Comparison of ENCODE assay signal across 15 cellular contexts in genomic region chr15:94671845-94672524, GRCh38.
DNase-seq lines count a peak whose midpoint lies in the region; ATAC-seq, FAIRE-seq and TF ChIP-seq lines count a peak whose summit lies in the region.
"Had no signal": no experiment of that assay in that cellular context is flagged by ENCODE, and none has a peak within 500 bp of the region (broad histone marks: within the 10 kb centered on the region; RNA-seq: fewer than 3 reads in every experiment).

No MANE protein-coding gene starts in this region.

- peak overlapping the region; percentile 10 for H3K4me2 ChIP-seq in fibroblast of lung (ENCODE audit: extremely low read depth, insufficient read depth, low read length)
- H3K4me2 ChIP-seq: BLaER1 treated with 17β-estradiol and CSF1 and Interleukin-3, amounts not matched to agents 10 nM and 100 nM had no signal

- no peak for FAIRE-seq in pancreas (lab: Jason Lieb, UNC)
- FAIRE-seq: frontal cortex, GM18507 had no signal

- WGBS in pancreas, 2 donors = 26 to 37% methylated on average over 8 of the region's 8 CpGs

- peaks cover 48% of the 10 kb centered on the region for H3K4me1 Mint-ChIP-seq in nephron progenitor cell
- H3K4me1 Mint-ChIP-seq: activated naive CD4-positive, alpha-beta T cell treated with anti-CD3 and anti-CD28 coated beads, Interleukin-2, amount 50 U/mL, for 24 hours had no signal

- no peak overlapping the region for H3K27ac Mint-ChIP-seq in nephron progenitor cell
- H3K27ac Mint-ChIP-seq: activated naive CD4-positive, alpha-beta T cell treated with anti-CD3 and anti-CD28 coated beads, Interleukin-2, amount 50 U/mL, for 24 hours had no signal

- H3K9me3 ChIP-seq in fibroblast of lung (ENCODE audit: control insufficient read depth, insufficient read depth, low read depth, low read length) (no peaks in the 10 kb centered on the region), pancreas (no peaks in the 10 kb centered on the region)
- H3K9me3 ChIP-seq: BLaER1 treated with 17β-estradiol and CSF1 and Interleukin-3, amounts not matched to agents 10 nM and 100 nM had no signal

- no peaks in the 10 kb centered on the region for H3K27me3 ChIP-seq in fibroblast of lung (ENCODE audit: control insufficient read depth, insufficient read depth, low read length)
- no peaks in the 10 kb centered on the region for H3K27me3 ChIP-seq in pancreas

- peak overlapping the region; percentile 47 for H2AFZ ChIP-seq in fibroblast of lung (ENCODE audit: low read length)

- H3K4me1 ChIP-seq in fibroblast of lung (ENCODE audit: control insufficient read depth, extremely low read depth, insufficient read depth, low read length) = peaks cover 2% of the 10 kb centered on the region
- H3K4me1 ChIP-seq in pancreas = no peaks in the 10 kb centered on the region

- H3K36me3 Mint-ChIP-seq in nephron progenitor cell (ENCODE audit: low read depth) = no peaks in the 10 kb centered on the region
- H3K36me3 Mint-ChIP-seq: activated naive CD4-positive, alpha-beta T cell treated with anti-CD3 and anti-CD28 coated beads, Interleukin-2, amount 50 U/mL, for 24 hours had no signal

- peak in 1 of 2 donors; percentile 30 for TF ChIP-seq CTCF in fibroblast of lung (conservative IDR thresholded peaks at IDR 0.05 in 1 of 2, IDR thresholded peaks at IDR 0.05 in 1 of 2; ENCODE audit: low read depth in 1 of 2, low read length in 2 of 2)
- no peak for TF ChIP-seq CTCF in nephron progenitor cell (IDR thresholded peaks at IDR 0.05)
- no peak for TF ChIP-seq CTCF in pancreas (IDR thresholded peaks at IDR 0.05)

- H3K4me3 ChIP-seq in fibroblast of lung (replicated peaks in 1 of 4; ENCODE audit: control extremely low read depth in 1 of 4, insufficient read depth in 1 of 4, low read depth in 3 of 4, low read length in 4 of 4) (peak overlapping the region in 2 of 4 experiments; percentile 28 to 31), pancreas (no peak overlapping the region)
- H3K4me3 ChIP-seq: BLaER1 treated with 17β-estradiol and CSF1 and Interleukin-3, amounts not matched to agents 10 nM and 100 nM; skin epidermis had no signal

- H3K27ac ChIP-seq in fibroblast of lung (ENCODE audit: insufficient read depth, low read length) = no peak overlapping the region
- peak overlapping the region in 1 of 4 donors; percentile 37 for H3K27ac ChIP-seq in pancreas
- H3K27ac ChIP-seq: BLaER1 treated with 17β-estradiol and CSF1 and Interleukin-3, amounts not matched to agents 10 nM and 100 nM had no signal

- H3K79me2 ChIP-seq in fibroblast of lung (ENCODE audit: control insufficient read depth, insufficient read depth, low read length) = no peaks in the 10 kb centered on the region

- H3K27me3 Mint-ChIP-seq in nephron progenitor cell (ENCODE audit: low read depth, poor library complexity) = peaks cover 21% of the 10 kb centered on the region

- intact Hi-C loops in pancreas (cut with DNase I) = no loop called here

- peak; percentile 18 for DNase-seq in AG08396 (ENCODE audit: low spot score)
- peak; percentile 82 to 92 for DNase-seq in NCI-H524 (lab: John Stamatoyannopoulos, UW)
- peak; percentile 57 to 83 for DNase-seq in fibroblast of lung (ENCODE audit: low read depth in 2 of 2)
- peak; percentile 22 for DNase-seq in nephron progenitor cell
- no peak for DNase-seq in NCI-H2081 treated with DMSO at 0.1 percent for 48 hours (lab: John Stamatoyannopoulos, UW)
- DNase-seq in activated CD4-positive, alpha-beta T cell treated with anti-CD3 and anti-CD28 coated beads for 48 hours = no peak
- DNase-seq in pancreas = no peak
- DNase-seq: MM.1S, T-helper 9 cell had no signal

- H3K9ac ChIP-seq in fibroblast of lung (ENCODE audit: insufficient read depth, low read length) = no peak overlapping the region
- H3K9ac ChIP-seq: BLaER1 treated with 17β-estradiol and CSF1 and Interleukin-3, amounts not matched to agents 10 nM and 100 nM had no signal

- no peaks in the 10 kb centered on the region for H3K36me3 ChIP-seq in fibroblast of lung (ENCODE audit: control insufficient read depth, insufficient read depth, low read length)
- no peaks in the 10 kb centered on the region for H3K36me3 ChIP-seq in pancreas
- H3K36me3 ChIP-seq: BLaER1 treated with 17β-estradiol and CSF1 and Interleukin-3, amounts not matched to agents 10 nM and 100 nM had no signal

- ATAC-seq in HG02885 (IDR thresholded peaks at IDR 0.05; ENCODE audit: poor library complexity, unreplicated experiment) (no peak), pancreas (no peak)

- no peaks in the 10 kb centered on the region for H3K9me3 Mint-ChIP-seq in nephron progenitor cell
- H3K9me3 Mint-ChIP-seq: activated naive CD4-positive, alpha-beta T cell treated with anti-CD3 and anti-CD28 coated beads, Interleukin-2, amount 50 U/mL, for 24 hours had no signal

- no peaks in the 10 kb centered on the region for H4K20me1 ChIP-seq in fibroblast of lung (ENCODE audit: control insufficient read depth, extremely low read depth, insufficient read depth, low read length)
- H4K20me1 ChIP-seq: BLaER1 treated with 17β-estradiol and CSF1 and Interleukin-3, amounts not matched to agents 10 nM and 100 nM had no signal

- H3K4me3 Mint-ChIP-seq in nephron progenitor cell = peak overlapping the region; percentile 36
- H3K4me3 Mint-ChIP-seq: activated naive CD4-positive, alpha-beta T cell treated with anti-CD3 and anti-CD28 coated beads, Interleukin-2, amount 50 U/mL, for 24 hours had no signal

Comparison
In these comparisons a context has a peak if more than half of its experiments do, and no peak if none do; other contexts are left out.
1. DNase-seq: peak in AG08396 (single experiment), NCI-H524 (2 of 2), fibroblast of lung (2 of 2) and nephron progenitor cell (single experiment); none in NCI-H2081 treated with DMSO at 0.1 percent for 48 hours (single experiment), activated CD4-positive, alpha-beta T cell treated with anti-CD3 and anti-CD28 coated beads for 48 hours (single experiment) and pancreas (0 of 6).